In the genomic region with DNA sequence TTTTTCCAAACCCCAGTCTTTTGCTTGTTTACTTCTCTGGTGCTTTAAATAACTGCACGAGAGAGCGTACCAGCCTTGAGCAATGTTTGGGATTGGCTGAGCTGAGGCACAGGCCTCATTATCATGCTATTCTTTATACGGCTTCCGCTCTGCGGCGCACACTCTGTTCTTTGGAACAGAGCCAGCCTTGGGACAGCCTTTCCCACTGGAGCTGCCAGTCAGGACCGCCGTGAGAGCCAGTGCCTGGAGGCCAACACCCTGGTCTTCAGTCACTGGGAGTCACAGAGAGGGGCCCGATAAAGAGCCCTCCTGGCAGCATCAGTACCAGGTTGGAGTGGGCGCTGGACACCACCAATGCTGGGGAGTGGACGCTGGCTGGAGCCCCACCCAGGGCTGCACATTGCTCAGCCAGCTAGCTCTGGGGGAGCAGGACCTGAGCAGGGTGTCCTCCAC, we compare ENCODE assay signal across 8 cellular contexts.
DNase-seq lines count a peak whose midpoint lies in the region; ATAC-seq and TF ChIP-seq lines count a peak whose summit lies in the region.

No MANE protein-coding gene starts in this region.

- H3K36me3 ChIP-seq in gastroesophageal sphincter: peaks cover 0 to 28% of the 10 kb centered on the region in 2 donors
- H3K36me3 ChIP-seq in psoas muscle (ENCODE audit: insufficient read depth in 1 of 2, low read depth in 1 of 2): no peaks in the 10 kb centered on the region

- no peak for TF ChIP-seq CTCF in VCaP (conservative IDR thresholded peaks at IDR 0.05)
- no peak for TF ChIP-seq CTCF in gastroesophageal sphincter (IDR thresholded peaks at IDR 0.05)
- no peak for TF ChIP-seq CTCF in psoas muscle (IDR thresholded peaks at IDR 0.05)

- intact Hi-C loops in psoas muscle (cut with DNase I): no loop called here

- H3K27me3 ChIP-seq in gastroesophageal sphincter (no peaks in the 10 kb centered on the region), psoas muscle (ENCODE audit: insufficient read depth in 3 of 3, low read length in 2 of 3) (no peaks in the 10 kb centered on the region)

- ATAC-seq in gastroesophageal sphincter (peak; percentile 89), psoas muscle (peak in 3 of 4 donors; percentile 71 to 85 (median 84)), HG02610 (IDR thresholded peaks at IDR 0.05; ENCODE audit: unreplicated experiment) (no peak)

- DNase-seq in DMS153 (lab: John Stamatoyannopoulos, UW) (peak; percentile 91), psoas muscle (peak; percentile 63 to 83), RPMI8226 (no peak), NCI-H1694 treated with DMSO at 0.1 percent for 48 hours (lab: John Stamatoyannopoulos, UW) (no peak), T-helper 2 cell (no peak)

- peak overlapping the region in 1 of 2 donors; percentile 24 for H3K4me3 ChIP-seq in gastroesophageal sphincter
- no peak overlapping the region for H3K4me3 ChIP-seq in psoas muscle

- TF ChIP-seq POLR2A in gastroesophageal sphincter (IDR thresholded peaks at IDR 0.05): no peak

- 7 to 60% methylated on average over 1 to 6 of the region's 11 CpGs for WGBS in gastroesophageal sphincter (ENCODE audit: low coverage in 1 of 2), 2 donors
- WGBS in psoas muscle, 3 donors: 26 to 42% (median 32%) methylated on average over 11 of the region's 11 CpGs

- no peak for TF ChIP-seq EP300 in gastroesophageal sphincter (IDR thresholded peaks at IDR 0.05)

- H3K9me3 ChIP-seq in gastroesophageal sphincter (no peaks in the 10 kb centered on the region), psoas muscle (no peaks in the 10 kb centered on the region)

- H3K27ac ChIP-seq in VCaP (peak overlapping the region; percentile 49), gastroesophageal sphincter (peak overlapping the region; percentile 76 to 89 (median 84)), psoas muscle (peak overlapping the region; percentile 53)

- peaks cover 0 to 29% (median 11%) of the 10 kb centered on the region in 3 donors for H3K4me1 ChIP-seq in gastroesophageal sphincter
- H3K4me1 ChIP-seq in psoas muscle: no peaks in the 10 kb centered on the region

Comparison
In these comparisons a context has a peak if more than half of its experiments do, and no peak if none do; other contexts are left out.
1. DNase-seq: peak in DMS153 (single experiment) and psoas muscle (2 of 2); none in RPMI8226 (single experiment), NCI-H1694 treated with DMSO at 0.1 percent for 48 hours (single experiment) and T-helper 2 cell (0 of 5).
2. Peak in every context shown above with its lines, with median percentiles within 50 percentile points of each other: H3K27ac ChIP-seq.